In the genomic region with DNA sequence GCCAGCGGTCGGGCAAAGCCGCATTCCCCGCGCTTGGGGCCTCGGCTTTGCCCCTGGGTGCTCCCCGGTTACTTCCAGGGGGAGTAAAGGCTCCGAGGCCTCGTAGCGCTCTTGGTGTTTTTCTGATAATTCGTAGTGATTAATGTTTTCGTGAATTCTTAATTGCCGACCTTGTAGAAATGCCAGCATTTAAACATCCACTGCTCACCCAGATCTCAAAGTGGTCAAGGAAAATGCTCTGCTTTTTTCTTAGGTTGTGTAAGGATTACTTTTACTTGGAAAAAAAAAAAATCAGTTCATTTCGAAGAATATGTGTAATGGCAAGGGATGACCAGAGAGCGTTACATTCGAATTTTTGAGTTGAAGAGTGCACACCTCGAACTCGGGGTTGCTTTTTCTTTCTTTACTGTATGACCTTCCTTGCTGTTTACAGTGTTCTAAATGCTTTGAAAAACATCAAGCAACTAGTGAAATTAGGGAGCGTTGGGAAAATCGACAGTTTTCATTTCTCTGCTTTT, we compare ENCODE assay signal across 8 cellular contexts. TPM values are rescaled to one million over a fixed set of nuclear protein-coding genes. Genes with fewer than 3 reads are reported as not detected.
A peak's percentile ranks its signal among the peaks of the same experiment; 100 is the strongest.
DNase-seq lines count a peak whose midpoint lies in the region; ATAC-seq, FAIRE-seq and TF ChIP-seq lines count a peak whose summit lies in the region.

No MANE protein-coding gene starts in this region.

- in situ Hi-C loops in HepG2 (cut with HindIII; ENCODE audit: extremely low pct_ligation_motif_present, low pct_unique_long_range_greater_than_20kb) (no loop called here), transverse colon (cut with MboI; ENCODE audit: low pct_ligation_motif_present in 1 of 4, low pct_unique_long_range_greater_than_20kb in 1 of 4, low sequenced_read_pairs in 3 of 4) (no loop called here)

- H3K36me3 ChIP-seq in KMS-11 (ENCODE audit: insufficient read depth) (no peaks in the 10 kb centered on the region), HepG2 (replicated peaks in 1 of 2; ENCODE audit: control insufficient read depth in 1 of 2, insufficient read depth in 2 of 2, low read length in 2 of 2) (no peaks in the 10 kb centered on the region), transverse colon (peaks cover 0 to 9% (median 0%) of the 10 kb centered on the region in 4 donors)

- no TSS peak for BruUV-seq in HepG2 (replicated peaks; lab: Mats Ljungman, UMichigan)

- peaks cover 38% of the 10 kb centered on the region for H3K27me3 Mint-ChIP-seq in brain

- CTCF ChIA-PET in HepG2 (lab: Yijun Ruan, JAX; ENCODE audit: low intra/inter-chr PET ratio, low total read pairs), result no interaction called here

- H3K27ac ChIP-seq in KMS-11 (no peak overlapping the region), HepG2 (ENCODE audit: extremely low read length, insufficient read depth, low read length) (peak overlapping the region; percentile 80), transverse colon (peak overlapping the region; percentile 96 to 98 (median 96))

- peaks cover 25% of the 10 kb centered on the region for H3K36me3 Mint-ChIP-seq in brain

- H3K4me2 ChIP-seq in KMS-11 (peak overlapping the region; percentile 40), HepG2 (ENCODE audit: low read depth, low read length) (peak overlapping the region; percentile 89)

- H3K9me3 ChIP-seq in HepG2 (ENCODE audit: low read length) (no peaks in the 10 kb centered on the region), transverse colon (no peaks in the 10 kb centered on the region)

- 4% methylated on average over 13 of the region's 20 CpGs for whole genome bisulfite sequencing in HepG2 (ENCODE audit: low lambda C conversion rate)
- 22 to 31% methylated on average over 12 to 20 of the region's 20 CpGs for WGBS in transverse colon (ENCODE audit: low coverage in 1 of 2), 2 donors

- DNase-seq in CD1c-positive myeloid dendritic cell (ENCODE audit: extremely low spot score) (peak; percentile 20), HepG2 (ENCODE audit: low spot score) (peak; percentile 12), transverse colon (no peak), HPDE6-E6E7 (ENCODE audit: extremely low spot score) (no peak), HUDEP-2 (lab: John Stamatoyannopoulos, UW; ENCODE audit: unreplicated experiment in 76 of 76) (no peak), NCI-H774 (lab: John Stamatoyannopoulos, UW) (no peak)

- H3K79me2 ChIP-seq in KMS-11 (ENCODE audit: insufficient read depth, low read depth) (peaks cover 42% of the 10 kb centered on the region), HepG2 (ENCODE audit: insufficient read depth, low read length) (peaks cover 38% of the 10 kb centered on the region)

- intact Hi-C loops in HepG2 (cut with micrococcal nuclease; ENCODE audit: unreplicated experiment), result loop anchor here (2.0 to 5.0 kb wide), 3 partner anchors 18 to 68 kb away; no protein-coding TSS in a partner anchor
- intact Hi-C loops in transverse colon (cut with DNase I; ENCODE audit: low total_unique reads), result no loop called here

- H3K27ac Mint-ChIP-seq in brain, result peak overlapping the region; percentile 84 to 95 (median 91)

- H3K4me1 ChIP-seq in KMS-11 (ENCODE audit: low read depth, poor library complexity, severe bottlenecking), result peaks cover 30% of the 10 kb centered on the region
- peaks cover 40% of the 10 kb centered on the region for H3K4me1 ChIP-seq in HepG2 (ENCODE audit: insufficient read depth, low read length)
- peaks cover 23 to 44% (median 34%) of the 10 kb centered on the region in 4 donors for H3K4me1 ChIP-seq in transverse colon

- H3K4me1 Mint-ChIP-seq in brain, result peaks cover 50% of the 10 kb centered on the region

- POLR2A ChIA-PET in HepG2 (lab: Yijun Ruan, JAX), result no interaction called here

- TF ChIP-seq POLR2A in HepG2 (IDR thresholded peaks at IDR 0.05; ENCODE audit: insufficient read depth in 1 of 2, low read depth in 2 of 2, low read length in 2 of 2), result no peak
- no peak for TF ChIP-seq POLR2A in transverse colon (IDR thresholded peaks at IDR 0.05)

- no peak for TF ChIP-seq EP300 in HepG2 (IDR thresholded peaks at IDR 0.05; ENCODE audit: low read depth in 2 of 2, low read length in 2 of 2)
- TF ChIP-seq EP300 in HepG2 (CRISPR knock-in tag; IDR thresholded peaks at IDR 0.05; ENCODE audit: borderline replicate concordance), result no peak
- no peak for TF ChIP-seq EP300 in transverse colon (IDR thresholded peaks at IDR 0.05; ENCODE audit: low read depth)

- TF ChIP-seq RAD21 in HepG2 (CRISPR knock-in tag; IDR thresholded peaks at IDR 0.05), result no peak

- H3K9ac ChIP-seq in KMS-11 (peak overlapping the region; percentile 68; the same call in 1 of the 2 replicates), HepG2 (ENCODE audit: insufficient read depth, low read depth, low read length) (peak overlapping the region; percentile 80)

- H2AFZ ChIP-seq in KMS-11 (ENCODE audit: low read depth) (peak overlapping the region; percentile 68), HepG2 (ENCODE audit: low read length) (no peak overlapping the region)

- no peaks in the 10 kb centered on the region for H3K27me3 ChIP-seq in KMS-11 (ENCODE audit: insufficient read depth, low read depth)
- no peaks in the 10 kb centered on the region; a peak in 1 of 5 replicates for H3K27me3 ChIP-seq in HepG2 (ENCODE audit: control insufficient read depth in 1 of 2, insufficient read depth in 2 of 2, low read length in 2 of 2)
- H3K27me3 ChIP-seq in transverse colon, result no peaks in the 10 kb centered on the region

- H3K4me3 Mint-ChIP-seq in brain, result peak overlapping the region; percentile 90 to 99 (median 98)

- H3K9me3 Mint-ChIP-seq in brain, result no peaks in the 10 kb centered on the region

- no peak for FAIRE-seq in HepG2 (lab: Jason Lieb, UNC)

- no peak overlapping the region for H3K4me3 ChIP-seq in KMS-11 (IDR thresholded peaks at IDR 0.05; ENCODE audit: insufficient read depth, low read depth, low read length)
- H3K4me3 ChIP-seq in HepG2 (replicated peaks in 1 of 3; ENCODE audit: insufficient read depth in 1 of 3, low read depth in 2 of 3, low read length in 3 of 3), result peak overlapping the region; percentile 77 to 96 (median 77)
- peak overlapping the region; percentile 37 to 95 (median 94) for H3K4me3 ChIP-seq in transverse colon

- TF ChIP-seq CTCF in KMS-11 (conservative IDR thresholded peaks at IDR 0.05; ENCODE audit: low read depth, low read length), result no peak
- TF ChIP-seq CTCF in brain (conservative IDR thresholded peaks at IDR 0.05), result peak; percentile 1 to 43
- TF ChIP-seq CTCF in HepG2 (CRISPR knock-in tag; IDR thresholded peaks at IDR 0.05), result no peak
- TF ChIP-seq CTCF in transverse colon (IDR thresholded peaks at IDR 0.05), result peak in 2 of 5 experiments; percentile 24 to 53

- no peaks in the 10 kb centered on the region for H4K20me1 ChIP-seq in KMS-11 (ENCODE audit: insufficient read depth)
- H4K20me1 ChIP-seq in HepG2 (ENCODE audit: insufficient read depth, low read length), result no peaks in the 10 kb centered on the region; the same call in 1 of the 2 replicates

- peak; percentile 10 for ATAC-seq in HepG2

RNA-seq across cellular contexts. Expression of gene TUT7, which starts 0.7 kb away (rescaled TPM):
- polyA plus RNA-seq in brain (ENCODE audit: insufficient read depth, low read depth, low replicate concordance), result 7.0 TPM
- total RNA-seq in HepG2 (2016; rRNA removed; fragmentation: Illumina TruSeq; extraction: Trizol), result 19.4 and 21.3 TPM in 2 replicates
- total RNA-seq in HepG2 (2016; cell fraction: cytosol; rRNA removed; fragmentation: Illumina TruSeq; extraction: Trizol; ENCODE audit: low read depth), result 8.5 and 9.6 TPM in 2 replicates
- 18.9 and 21.1 TPM in 2 replicates for total RNA-seq in HepG2 (2016; cell fraction: insoluble cytoplasmic fraction; rRNA removed; fragmentation: Illumina TruSeq; extraction: Trizol)
- total RNA-seq in HepG2 (2016; cell fraction: membrane; rRNA removed; fragmentation: Illumina TruSeq; extraction: Trizol), result 5.5 and 6.8 TPM in 2 replicates
- total RNA-seq in HepG2 (2016; cell fraction: nucleus; rRNA removed; fragmentation: Illumina TruSeq; extraction: Trizol), result 33.9 and 41.9 TPM in 2 replicates
- polyA plus RNA-seq in HepG2 (2011; rRNA removed), result 10.4 and 12.0 TPM in 2 replicates
- 5.1 and 6.7 TPM in 2 replicates for polyA plus RNA-seq in HepG2 (2011; cell fraction: cytosol; rRNA removed)
- polyA plus RNA-seq in HepG2 (2011; cell fraction: nucleus; rRNA removed), result 12.3 and 18.3 TPM in 2 replicates
- polyA plus RNA-seq in HepG2 (2012), result 11.4 and 12.9 TPM in 2 replicates
- 1.2 TPM in 2 replicates for polyA plus RNA-seq in HepG2 (2016; cell fraction: cytosol; fragmentation: Illumina TruSeq; extraction: Trizol; ENCODE audit: low read depth)
- polyA plus RNA-seq in HepG2 (2016; cell fraction: insoluble cytoplasmic fraction; fragmentation: Illumina TruSeq; extraction: Trizol; ENCODE audit: low read depth), result 12.1 and 13.2 TPM in 2 replicates
- polyA plus RNA-seq in HepG2 (2016; cell fraction: membrane; fragmentation: Illumina TruSeq; extraction: Trizol; ENCODE audit: low read depth), result 2.0 and 3.0 TPM in 2 replicates
- polyA plus RNA-seq in HepG2 (2016; cell fraction: nucleus; fragmentation: Illumina TruSeq; extraction: Trizol; ENCODE audit: insufficient read depth, low read depth), result 21.4 and 24.7 TPM in 2 replicates
- 6.9 and 11.9 TPM in 2 replicates for polyA minus RNA-seq in HepG2 (2011; rRNA and poly(A)+ RNA removed; ENCODE audit: low replicate concordance)
- polyA minus RNA-seq in HepG2 (2011; cell fraction: cytosol; rRNA and poly(A)+ RNA removed), result 9.5 and 12.2 TPM in 2 replicates
- 130 and 161 TPM in 2 replicates for polyA minus RNA-seq in HepG2 (2011; cell fraction: nucleus; rRNA and poly(A)+ RNA removed)
- total RNA-seq in transverse colon, result 10 to 100 TPM; 29.5 to 72.9 (median 43.0) TPM

Comparison
In these comparisons a context has a peak if more than half of its experiments do, and no peak if none do; other contexts are left out.
1. DNase-seq: peak in CD1c-positive myeloid dendritic cell (single experiment) and HepG2 (single experiment); none in transverse colon (single experiment), HPDE6-E6E7 (single experiment), HUDEP-2 (0 of 76) and NCI-H774 (single experiment).
2. CTCF ChIP-seq: peak in brain (2 of 2); none in KMS-11 (single experiment) and HepG2 (single experiment).